1 cellular context compared by ENCODE assay signal in genomic region chr13:26941345-26942174, GRCh38.
TF ChIP-seq lines count a peak whose summit lies in the region.

No MANE protein-coding gene starts in this region.

TF ChIP-seq in HCT116, 20 proteins besides CTCF, POLR2A, EP300 and RAD21 (continued from another document):
- no peak for TF ChIP-seq ZFX (IDR thresholded peaks at IDR 0.05)
- TF ChIP-seq POLR2AphosphoS5 (IDR thresholded peaks at IDR 0.05; ENCODE audit: low read depth, low read length), result no peak
- TF ChIP-seq YY1 (IDR thresholded peaks at IDR 0.05; ENCODE audit: extremely low read depth, insufficient replicate concordance, low read depth, low read length), result no peak
- no peak for TF ChIP-seq TCF7L2 (IDR thresholded peaks at IDR 0.05; ENCODE audit: borderline replicate concordance, extremely low read depth, insufficient read depth, insufficient read length)
- TF ChIP-seq FOSL1 (IDR thresholded peaks at IDR 0.05; ENCODE audit: low read depth), result no peak
- TF ChIP-seq, protein P1, sequence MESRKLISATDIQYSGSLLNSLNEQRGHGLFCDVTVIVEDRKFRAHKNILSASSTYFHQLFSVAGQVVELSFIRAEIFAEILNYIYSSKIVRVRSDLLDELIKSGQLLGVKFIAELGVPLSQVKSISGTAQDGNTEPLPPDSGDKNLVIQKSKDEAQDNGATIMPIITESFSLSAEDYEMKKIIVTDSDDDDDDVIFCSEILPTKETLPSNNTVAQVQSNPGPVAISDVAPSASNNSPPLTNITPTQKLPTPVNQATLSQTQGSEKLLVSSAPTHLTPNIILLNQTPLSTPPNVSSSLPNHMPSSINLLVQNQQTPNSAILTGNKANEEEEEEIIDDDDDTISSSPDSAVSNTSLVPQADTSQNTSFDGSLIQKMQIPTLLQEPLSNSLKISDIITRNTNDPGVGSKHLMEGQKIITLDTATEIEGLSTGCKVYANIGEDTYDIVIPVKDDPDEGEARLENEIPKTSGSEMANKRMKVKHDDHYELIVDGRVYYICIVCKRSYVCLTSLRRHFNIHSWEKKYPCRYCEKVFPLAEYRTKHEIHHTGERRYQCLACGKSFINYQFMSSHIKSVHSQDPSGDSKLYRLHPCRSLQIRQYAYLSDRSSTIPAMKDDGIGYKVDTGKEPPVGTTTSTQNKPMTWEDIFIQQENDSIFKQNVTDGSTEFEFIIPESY (IDR thresholded peaks at IDR 0.05; ENCODE audit: extremely low read depth, insufficient replicate concordance, low read length), result no peak
- TF ChIP-seq SIN3A (IDR thresholded peaks at IDR 0.05; ENCODE audit: low read depth), result no peak
- no peak for TF ChIP-seq ATF3 (IDR thresholded peaks at IDR 0.05)
- TF ChIP-seq EZH2phosphoT487 (IDR thresholded peaks at IDR 0.05; ENCODE audit: borderline replicate concordance), result no peak
